ENCODE assay signal across 8 cellular contexts in genomic region chr6:17706580-17707370, GRCh38. TPM values are rescaled to one million over a fixed set of nuclear protein-coding genes. Genes with fewer than 3 reads are reported as not detected.
DNase-seq lines count a peak whose midpoint lies in the region; ATAC-seq and TF ChIP-seq lines count a peak whose summit lies in the region.

TSS of gene NUP153 (minus strand) at chr6:17706925. CDS start at chr6:17706387, 538 bp downstream.

- ATAC-seq in GM21723 (IDR thresholded peaks at IDR 0.05; ENCODE audit: unreplicated experiment): peak; percentile 60
- ATAC-seq in Panc1: peak; percentile 92
- ATAC-seq in activated T-cell treated with anti-CD3 and anti-CD28 coated beads, Interleukin-2, amount 50 U/mL, for 4 hours: peak; percentile 82 to 84

- no peaks in the 10 kb centered on the region for H3K27me3 ChIP-seq in Panc1 (ENCODE audit: control insufficient read depth, insufficient read depth, low read length)
- no peaks in the 10 kb centered on the region for H3K27me3 ChIP-seq in esophagus (ENCODE audit: control insufficient read depth in 1 of 2, insufficient read depth in 2 of 2, low read length in 2 of 2)
- H3K27me3 ChIP-seq in mucosa of stomach (ENCODE audit: control insufficient read depth, insufficient read depth, low read length): no peaks in the 10 kb centered on the region

- H3K4me3 ChIP-seq in Panc1 (ENCODE audit: low read depth in 2 of 2, low read length in 2 of 2) (peak within 1 kb of the TSS; percentile 88 to 90), esophagus (ENCODE audit: low read depth in 1 of 2, low read length in 2 of 2) (peak within 1 kb of the TSS; percentile 91), mucosa of stomach (ENCODE audit: low read length) (peak within 1 kb of the TSS; percentile 82)

- H3K36me3 ChIP-seq in Panc1 (ENCODE audit: control insufficient read depth, insufficient read depth, low read length) (no peaks in the 10 kb centered on the region; the same call in 1 of the 2 replicates), esophagus (ENCODE audit: control insufficient read depth in 2 of 2, insufficient read depth in 2 of 2, low read length in 1 of 2) (no peaks in the 10 kb centered on the region), mucosa of stomach (ENCODE audit: control insufficient read depth, insufficient read depth, low read length) (no peaks in the 10 kb centered on the region)

- peak within 1 kb of the TSS; percentile 93 for H3K9ac ChIP-seq in mucosa of stomach (ENCODE audit: low read length)

- intact Hi-C loops in Panc1 (cut with micrococcal nuclease; ENCODE audit: unreplicated experiment): no loop called here

- DNase-seq in DMS53 (lab: John Stamatoyannopoulos, UW): peak; percentile 99
- peak; percentile 95 for DNase-seq in KG1 (lab: John Stamatoyannopoulos, UW)
- DNase-seq in Panc1 (ENCODE audit: low read depth, low spot score): peak; percentile 88
- DNase-seq in activated T-cell treated with anti-CD3 and anti-CD28 coated beads, Interleukin-2, amount 50 U/mL, for 4 hours: peak; percentile 100
- DNase-seq in stimulated activated CD8-positive, alpha-beta memory T cell treated with anti-CD3 and anti-CD28 coated beads, Interleukin-7, amount 100 ng/mL, for 1 hour (ENCODE audit: low read depth in 2 of 2): peak; percentile 100

- H3K27me3 Mint-ChIP-seq in activated T-cell treated with anti-CD3 and anti-CD28 coated beads, Interleukin-2, amount 50 U/mL, for 4 hours (ENCODE audit: low read depth): no peaks in the 10 kb centered on the region

- H3K4me1 ChIP-seq in Panc1 (ENCODE audit: control insufficient read depth, insufficient read depth, low read length) (peaks cover 21% of the 10 kb centered on the region), esophagus (ENCODE audit: control insufficient read depth in 2 of 2, insufficient read depth in 2 of 2, low read length in 1 of 2) (no peaks in the 10 kb centered on the region), mucosa of stomach (ENCODE audit: control insufficient read depth, insufficient read depth, low read length) (peaks cover 11% of the 10 kb centered on the region)

- BruUV-seq in Panc1 (replicated peaks; lab: Mats Ljungman, UMichigan): no TSS peak

- no peaks in the 10 kb centered on the region for H3K9me3 Mint-ChIP-seq in activated T-cell treated with anti-CD3 and anti-CD28 coated beads, Interleukin-2, amount 50 U/mL, for 4 hours

- no peak for TF ChIP-seq CTCF in Panc1 (IDR thresholded peaks at IDR 0.05)

- WGBS in esophagus, 2 donors: 0 to 1% methylated on average over 54 to 69 of the region's 69 CpGs

- H3K27ac ChIP-seq in Panc1 (ENCODE audit: low read length) (peak within 1 kb of the TSS; percentile 95), esophagus (ENCODE audit: low read depth in 2 of 2, low read length in 1 of 2) (peak within 1 kb of the TSS; percentile 99 to 100)

- H3K4me3 Mint-ChIP-seq in activated T-cell treated with anti-CD3 and anti-CD28 coated beads, Interleukin-2, amount 50 U/mL, for 4 hours: peak within 1 kb of the TSS; percentile 93

- in situ Hi-C loops in Panc1 (cut with HindIII; ENCODE audit: low pct_unique_long_range_greater_than_20kb, low sequenced_read_pairs): no loop called here

- H3K4me1 Mint-ChIP-seq in activated T-cell treated with anti-CD3 and anti-CD28 coated beads, Interleukin-2, amount 50 U/mL, for 4 hours (ENCODE audit: low read depth): peaks cover 32% of the 10 kb centered on the region

- H3K9me3 ChIP-seq in Panc1 (ENCODE audit: control insufficient read depth, insufficient read depth, low read depth, low read length): no peaks in the 10 kb centered on the region
- H3K9me3 ChIP-seq in esophagus (ENCODE audit: control insufficient read depth in 2 of 2, insufficient read depth in 1 of 2, low read depth in 1 of 2, low read length in 1 of 2): no peaks in the 10 kb centered on the region
- no peaks in the 10 kb centered on the region for H3K9me3 ChIP-seq in mucosa of stomach (ENCODE audit: control insufficient read depth, low read length)

- POLR2A ChIA-PET in Panc1 (lab: Charles Lee): interaction anchor here (0.6 to 0.9 kb wide), 4 partner anchors 15 to 107 kb away, joined by 4 to 11 read pairs (median 6); partner anchors contain the start of gene FAM8A1

- peaks cover 10% of the 10 kb centered on the region for H3K36me3 Mint-ChIP-seq in activated T-cell treated with anti-CD3 and anti-CD28 coated beads, Interleukin-2, amount 50 U/mL, for 4 hours (ENCODE audit: insufficient read depth)

- CTCF ChIA-PET in Panc1 (lab: Charles Lee): interaction anchor here (0.6 kb wide), 1 partner anchor 384 kb away, joined by 7 read pairs; no protein-coding TSS in a partner anchor

RNA-seq across cellular contexts. Expression of gene NUP153, which starts in this region (rescaled TPM):
- 62.0 TPM for total RNA-seq in Panc1 (2021; ENCODE audit: unreplicated experiment)
- 21.0 TPM for polyA plus RNA-seq in Panc1 (2012; ENCODE audit: insufficient read length)
- total RNA-seq in activated T-cell treated with anti-CD3 and anti-CD28 coated beads, Interleukin-2, amount 50 U/mL, for 4 hours: 100 to 1,000 TPM; 105 to 108 (median 106) TPM
- polyA plus RNA-seq in esophagus: 10 to 100 TPM in 1 of 2 donors, 1 to 10 TPM in 1; 5.0 to 12.7 TPM

Comparison
In these comparisons a context has a peak if more than half of its experiments do, and no peak if none do; other contexts are left out.
1. Peak in every context shown above with its lines: DNase-seq, ATAC-seq, H3K4me3 ChIP-seq and H3K27ac ChIP-seq.